ENCODE assay signal across 30 cellular contexts in the genomic region with DNA sequence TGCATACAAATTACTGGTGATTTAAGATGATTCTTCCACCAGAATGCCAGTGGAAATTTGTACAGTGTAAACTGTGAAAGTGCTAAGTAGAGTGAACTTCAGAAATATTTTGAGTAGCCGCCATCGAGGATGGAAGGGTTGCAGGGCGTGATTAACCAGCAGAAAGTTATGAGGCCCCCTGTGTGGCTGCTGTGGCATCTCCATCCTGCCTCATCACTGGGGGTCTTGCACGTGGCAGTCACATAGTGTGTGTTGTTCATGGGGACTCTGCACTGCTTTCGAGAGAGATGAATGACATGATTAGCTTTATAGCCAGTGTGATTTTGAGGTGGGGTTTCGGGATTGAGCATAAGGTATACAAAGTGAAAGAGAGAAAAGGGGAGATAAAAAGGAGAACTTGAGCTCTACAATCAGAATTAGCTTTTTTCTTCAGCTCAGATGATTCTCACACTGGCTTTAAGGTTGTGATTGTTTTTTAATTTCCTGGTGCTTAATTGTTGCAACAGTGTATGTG. TPM values are rescaled to one million over a fixed set of nuclear protein-coding genes. Genes with fewer than 3 reads are reported as not detected.
A peak's percentile ranks its signal among the peaks of the same experiment; 100 is the strongest.
DNase-seq lines count a peak whose midpoint lies in the region; ATAC-seq and TF ChIP-seq lines count a peak whose summit lies in the region.
"Had no signal": no experiment of that assay in that cellular context is flagged by ENCODE, and none has a peak within 500 bp of the region (broad histone marks: within the 10 kb centered on the region; RNA-seq: fewer than 3 reads in every experiment).

No MANE protein-coding gene starts in this region.

- peak overlapping the region in 1 of 2 experiments; percentile 21; a peak in 1 of 4 replicates for H4K8ac ChIP-seq in IMR-90 (ENCODE audit: low read depth in 2 of 2, low read length in 2 of 2)

- H2BK120ac ChIP-seq in IMR-90 (ENCODE audit: low read depth, low read length) = no peak overlapping the region

- H4K20me1 ChIP-seq in IMR-90 (ENCODE audit: insufficient read depth, low read length) (peaks cover 35% of the 10 kb centered on the region), mammary epithelial cell (ENCODE audit: insufficient read depth, low read length) (no peaks in the 10 kb centered on the region)

- dilution Hi-C loops in IMR-90 (cut with HindIII; ENCODE audit: low sequenced_read_pairs, unreplicated experiment) (no loop called here), mammary epithelial cell (cut with HindIII; ENCODE audit: low sequenced_read_pairs) (no loop called here)

- H2AK5ac ChIP-seq in IMR-90 (ENCODE audit: low read depth, low read length) = no peak overlapping the region

- no peak overlapping the region for H3K23ac ChIP-seq in IMR-90 (ENCODE audit: low read depth, low read length)

- WGBS in IMR-90 (ENCODE audit: extremely low coverage in 2 of 2, insufficient read length in 1 of 2), 2 experiments = 83% methylated on average over 1 of the region's 6 CpGs; no CpG with 5 or more reads in 1 of the 2 experiments
- WGBS in mammary epithelial cell (ENCODE audit: low coverage, missing lambda C conversion rate) = 97% methylated on average over 6 of the region's 6 CpGs

- H3K27ac Mint-ChIP-seq in activated naive CD8-positive, alpha-beta T cell = peak overlapping the region; percentile 75
- no peak overlapping the region for H3K27ac Mint-ChIP-seq in activated naive CD8-positive, alpha-beta T cell treated with anti-CD3 and anti-CD28 coated beads for 36 hours
- H3K27ac Mint-ChIP-seq in dendritic cell treated with granulocyte-macrophage colony-stimulating factor and Interleukin-4, amounts not matched to agents 40 ng/mL and 50 ng/mL, for 4 days = peak overlapping the region; percentile 39
- peak overlapping the region; percentile 66 for H3K27ac Mint-ChIP-seq in stimulated activated effector memory CD8-positive, alpha-beta T cell treated with anti-CD3 and anti-CD28 coated beads, Interleukin-12 subunit alpha, Interleukin-12 subunit beta, amount 100 ng/mL, for 72 hours
- H3K27ac Mint-ChIP-seq: activated CD4-positive, alpha-beta T cell treated with anti-CD3 and anti-CD28 coated beads, Interleukin-2, amount 10 ng/mL, durations not matched to agents 7 days and 5 days; T-helper 17 cell had no signal

- no peaks in the 10 kb centered on the region for H3K27me3 Mint-ChIP-seq in activated naive CD8-positive, alpha-beta T cell
- H3K27me3 Mint-ChIP-seq in activated naive CD8-positive, alpha-beta T cell treated with anti-CD3 and anti-CD28 coated beads for 36 hours = no peaks in the 10 kb centered on the region
- no peaks in the 10 kb centered on the region for H3K27me3 Mint-ChIP-seq in dendritic cell treated with granulocyte-macrophage colony-stimulating factor and Interleukin-4, amounts not matched to agents 40 ng/mL and 50 ng/mL, for 4 days
- H3K27me3 Mint-ChIP-seq: activated CD4-positive, alpha-beta T cell treated with anti-CD3 and anti-CD28 coated beads, Interleukin-2, amount 10 ng/mL, durations not matched to agents 7 days and 5 days; T-helper 17 cell had no signal

- H3K36me3 ChIP-seq in IMR-90 (ENCODE audit: control insufficient read depth, insufficient read depth, low read length) = peaks cover 9% of the 10 kb centered on the region
- H3K36me3 ChIP-seq in left lung = peaks cover 0 to 36% of the 10 kb centered on the region in 2 donors
- H3K36me3 ChIP-seq in mammary epithelial cell (ENCODE audit: insufficient read depth, low read length) = peaks cover 8% of the 10 kb centered on the region
- H3K36me3 ChIP-seq: thoracic aorta had no signal

- peaks cover 20 to 56% of the 10 kb centered on the region in 2 experiments for H3K79me1 ChIP-seq in IMR-90 (ENCODE audit: low read depth in 1 of 2, low read length in 2 of 2)

- POLR2A ChIA-PET in IMR-90 (lab: Charles Lee; ENCODE audit: unreplicated experiment) = no interaction called here

- H3K9me3 Mint-ChIP-seq in activated naive CD8-positive, alpha-beta T cell (ENCODE audit: low read depth) = no peaks in the 10 kb centered on the region
- peaks cover 2% of the 10 kb centered on the region for H3K9me3 Mint-ChIP-seq in activated naive CD8-positive, alpha-beta T cell treated with anti-CD3 and anti-CD28 coated beads for 36 hours
- no peaks in the 10 kb centered on the region for H3K9me3 Mint-ChIP-seq in dendritic cell treated with granulocyte-macrophage colony-stimulating factor and Interleukin-4, amounts not matched to agents 40 ng/mL and 50 ng/mL, for 4 days
- no peaks in the 10 kb centered on the region for H3K9me3 Mint-ChIP-seq in stimulated activated effector memory CD8-positive, alpha-beta T cell treated with anti-CD3 and anti-CD28 coated beads, Interleukin-12 subunit alpha, Interleukin-12 subunit beta, amount 100 ng/mL, for 72 hours
- H3K9me3 Mint-ChIP-seq: activated CD4-positive, alpha-beta T cell treated with anti-CD3 and anti-CD28 coated beads, Interleukin-2, amount 10 ng/mL, durations not matched to agents 7 days and 5 days had no signal

- H3K27ac ChIP-seq in IMR-90 (ENCODE audit: insufficient read depth, low read length) (no peak overlapping the region), left lung (no peak overlapping the region), mammary epithelial cell (ENCODE audit: insufficient read depth, low read depth, low read length) (no peak overlapping the region)
- H3K27ac ChIP-seq: body of pancreas, heart right ventricle, right atrium auricular region, spleen, thoracic aorta had no signal

- H3K4me3 Mint-ChIP-seq in activated naive CD8-positive, alpha-beta T cell = no peak overlapping the region
- H3K4me3 Mint-ChIP-seq in activated naive CD8-positive, alpha-beta T cell treated with anti-CD3 and anti-CD28 coated beads for 36 hours = no peak overlapping the region
- H3K4me3 Mint-ChIP-seq in dendritic cell treated with granulocyte-macrophage colony-stimulating factor and Interleukin-4, amounts not matched to agents 40 ng/mL and 50 ng/mL, for 4 days = no peak overlapping the region
- no peak overlapping the region for H3K4me3 Mint-ChIP-seq in stimulated activated effector memory CD8-positive, alpha-beta T cell treated with anti-CD3 and anti-CD28 coated beads, Interleukin-12 subunit alpha, Interleukin-12 subunit beta, amount 100 ng/mL, for 72 hours
- H3K4me3 Mint-ChIP-seq: activated CD4-positive, alpha-beta T cell treated with anti-CD3 and anti-CD28 coated beads, Interleukin-2, amount 10 ng/mL, durations not matched to agents 7 days and 5 days; T-helper 17 cell had no signal

- H3K9me3 ChIP-seq in IMR-90 (ENCODE audit: control insufficient read depth, insufficient read depth, low read length) = no peaks in the 10 kb centered on the region
- H3K9me3 ChIP-seq in left lung = no peaks in the 10 kb centered on the region
- no peaks in the 10 kb centered on the region for H3K9me3 ChIP-seq in mammary epithelial cell (replicated peaks; ENCODE audit: insufficient read depth, low read length)
- H3K9me3 ChIP-seq: right atrium auricular region, thoracic aorta had no signal

- no peak overlapping the region for H4K91ac ChIP-seq in IMR-90 (ENCODE audit: insufficient read depth, low read depth, low read length)

- H2AK9ac ChIP-seq in IMR-90 (replicated peaks; ENCODE audit: low read depth, low read length, poor library complexity) = no peak overlapping the region

- DNase-seq in activated naive CD8-positive, alpha-beta T cell treated with anti-CD3 and anti-CD28 coated beads for 36 hours = no peak
- DNase-seq in IMR-90 = no peak
- no peak for DNase-seq in stimulated activated effector memory CD8-positive, alpha-beta T cell treated with anti-CD3 and anti-CD28 coated beads, Interleukin-12 subunit alpha, Interleukin-12 subunit beta, amount 100 ng/mL, for 72 hours (ENCODE audit: low spot score in 2 of 2)
- no peak for DNase-seq in left lung
- DNase-seq in mammary epithelial cell = no peak
- DNase-seq: activated CD4-positive, alpha-beta T cell treated with anti-CD3 and anti-CD28 coated beads, Interleukin-2, amount 10 ng/mL, durations not matched to agents 7 days and 5 days; activated CD8-positive, alpha-beta memory T cell treated with anti-CD3 and anti-CD28 coated beads, Interleukin-2, amount 50 U/mL, for 4 hours; activated gamma-delta T cell; body of pancreas; C1 segment of cervical spinal cord; cerebellar nuclear complex; heart right ventricle; Karpas-422; mesendoderm; MV-4-11; NCI-H1694; NCI-H2171 treated with DMSO at 0.1 percent for 48 hours; NCI-H524; spleen; stimulated activated CD4-positive, alpha-beta T cell treated with anti-CD3 and anti-CD28 coated beads, Interleukin-2, amount 100 ng/mL, for 48 hours; stimulated activated naive CD4-positive, alpha-beta T cell; T-helper 17 cell had no signal

- no peak overlapping the region for H4K5ac ChIP-seq in IMR-90 (ENCODE audit: low read depth, low read length)

- ATAC-seq in IMR-90 (ENCODE audit: low read depth) = no peak
- ATAC-seq in stimulated activated effector memory CD8-positive, alpha-beta T cell treated with anti-CD3 and anti-CD28 coated beads, Interleukin-12 subunit alpha, Interleukin-12 subunit beta, amount 100 ng/mL, for 72 hours = no peak
- no peak for ATAC-seq in left lung
- no peak for ATAC-seq in GM18909 (IDR thresholded peaks at IDR 0.05; ENCODE audit: poor library complexity, unreplicated experiment)
- ATAC-seq: body of pancreas, heart right ventricle, T-helper 17 cell had no signal

- peaks cover 29% of the 10 kb centered on the region for H3K79me2 ChIP-seq in mammary epithelial cell (ENCODE audit: insufficient read depth, low read length)

- H3K56ac ChIP-seq in IMR-90 (ENCODE audit: extremely low read depth, insufficient read depth, low read length) = no peak overlapping the region

- H2BK20ac ChIP-seq in IMR-90 (ENCODE audit: low read depth, low read length) = no peak overlapping the region

- BruUV-seq in IMR-90 (replicated peaks; lab: Mats Ljungman, UMichigan) = no TSS peak
- no TSS peak for BruUV-seq in mammary epithelial cell (replicated peaks; lab: Mats Ljungman, UMichigan)

- 0 out of 2 replicates have a peak overlapping the region, but pooled peaks have one; percentile 16 for H3K4ac ChIP-seq in IMR-90 (ENCODE audit: low read depth, low read length)

- no peak overlapping the region for H2BK5ac ChIP-seq in IMR-90 (ENCODE audit: low read depth, low read length, poor library complexity, severe bottlenecking)

- no peak overlapping the region for H2AFZ ChIP-seq in IMR-90 (replicated peaks; ENCODE audit: low read length, poor library complexity)
- H2AFZ ChIP-seq in mammary epithelial cell (ENCODE audit: low read depth, low read length) = no peak overlapping the region

- H3K9ac ChIP-seq in IMR-90 (ENCODE audit: low read depth, low read length) = no peak overlapping the region
- H3K9ac ChIP-seq in mammary epithelial cell (ENCODE audit: insufficient read depth, low read length) = no peak overlapping the region

- peaks cover 5% of the 10 kb centered on the region for H3K36me3 Mint-ChIP-seq in activated naive CD8-positive, alpha-beta T cell
- peaks cover 23% of the 10 kb centered on the region for H3K36me3 Mint-ChIP-seq in activated naive CD8-positive, alpha-beta T cell treated with anti-CD3 and anti-CD28 coated beads for 36 hours
- peaks cover 46% of the 10 kb centered on the region for H3K36me3 Mint-ChIP-seq in dendritic cell treated with granulocyte-macrophage colony-stimulating factor and Interleukin-4, amounts not matched to agents 40 ng/mL and 50 ng/mL, for 4 days (ENCODE audit: low read depth)
- peaks cover 47% of the 10 kb centered on the region for H3K36me3 Mint-ChIP-seq in stimulated activated effector memory CD8-positive, alpha-beta T cell treated with anti-CD3 and anti-CD28 coated beads, Interleukin-12 subunit alpha, Interleukin-12 subunit beta, amount 100 ng/mL, for 72 hours

- TF ChIP-seq RAD21 in IMR-90 (IDR thresholded peaks at IDR 0.05; ENCODE audit: low read length) = no peak

- no peak for TF ChIP-seq CTCF in IMR-90 (conservative IDR thresholded peaks at IDR 0.05; ENCODE audit: low read depth, low read length)
- TF ChIP-seq CTCF in left lung (IDR thresholded peaks at IDR 0.05) = no peak
- no peak for TF ChIP-seq CTCF in mammary epithelial cell (conservative IDR thresholded peaks at IDR 0.05 in 1 of 2, IDR thresholded peaks at IDR 0.05 in 1 of 2; ENCODE audit: extremely low read depth in 1 of 2, insufficient read depth in 1 of 2, low read depth in 1 of 2, low read length in 2 of 2)

- H3K14ac ChIP-seq in IMR-90 (replicated peaks; ENCODE audit: low read depth, low read length) = no peak overlapping the region

- H2BK15ac ChIP-seq in IMR-90 (ENCODE audit: low read depth, low read length) = no peak overlapping the region

- H3K27me3 ChIP-seq in IMR-90 (ENCODE audit: control insufficient read depth, insufficient read depth, low read length) = no peaks in the 10 kb centered on the region
- no peaks in the 10 kb centered on the region for H3K27me3 ChIP-seq in left lung
- no peaks in the 10 kb centered on the region for H3K27me3 ChIP-seq in mammary epithelial cell (ENCODE audit: insufficient read depth, low read length)
- H3K27me3 ChIP-seq: body of pancreas, heart right ventricle, right atrium auricular region, spleen had no signal

- H3K4me1 ChIP-seq in IMR-90 (ENCODE audit: control insufficient read depth, insufficient read depth, low read length) = peaks cover 4% of the 10 kb centered on the region
- H3K4me1 ChIP-seq in left lung = peaks cover 0 to 12% of the 10 kb centered on the region in 2 donors
- H3K4me1 ChIP-seq in mammary epithelial cell (ENCODE audit: insufficient read depth, low read length) = no peaks in the 10 kb centered on the region
- H3K4me1 ChIP-seq: body of pancreas had no signal

- intact Hi-C loops in IMR-90 (cut with micrococcal nuclease) (no loop called here), left lung (cut with DNase I) (no loop called here), mammary epithelial cell (cut with micrococcal nuclease) (no loop called here)
- intact Hi-C loops in dendritic cell treated with granulocyte-macrophage colony-stimulating factor and Interleukin-4, amounts not matched to agents 40 ng/mL and 50 ng/mL, for 4 days (cut with micrococcal nuclease) = no loop called here

- no peak for TF ChIP-seq POLR2A in IMR-90 (IDR thresholded peaks at IDR 0.05; ENCODE audit: low read depth, low read length)

- no peak overlapping the region for H3K4me2 ChIP-seq in IMR-90 (ENCODE audit: low read depth, low read length)
- H3K4me2 ChIP-seq in mammary epithelial cell (ENCODE audit: insufficient read depth, low read depth, low read length) = no peak overlapping the region

- CTCF ChIA-PET in IMR-90 (lab: Yijun Ruan, JAX) = no interaction called here
- CTCF ChIA-PET in mammary epithelial cell (lab: Charles Lee; ENCODE audit: low non-redundant PET) = no interaction called here

- H3K4me3 ChIP-seq in IMR-90 (ENCODE audit: insufficient read depth, low read depth, low read length) (no peak overlapping the region), left lung (no peak overlapping the region), mammary epithelial cell (replicated peaks in 1 of 3; ENCODE audit: insufficient read depth in 1 of 3, low read depth in 2 of 3, low read length in 3 of 3) (no peak overlapping the region)
- H3K4me3 ChIP-seq: body of pancreas, heart right ventricle, right atrium auricular region, spleen, thoracic aorta had no signal

- in situ Hi-C loops in IMR-90 (cut with MboI; ENCODE audit: low sequenced_read_pairs) = no loop called here
- in situ Hi-C loops in mammary epithelial cell (cut with MboI; ENCODE audit: low sequenced_read_pairs in 2 of 2) = no loop called here

- peaks cover 5% of the 10 kb centered on the region for H3K9me1 ChIP-seq in IMR-90 (ENCODE audit: insufficient read depth, low read length)

- H3K4me1 Mint-ChIP-seq in activated naive CD8-positive, alpha-beta T cell (ENCODE audit: low read depth) = peaks cover 17% of the 10 kb centered on the region
- peaks cover 8% of the 10 kb centered on the region for H3K4me1 Mint-ChIP-seq in activated naive CD8-positive, alpha-beta T cell treated with anti-CD3 and anti-CD28 coated beads for 36 hours
- H3K4me1 Mint-ChIP-seq in dendritic cell treated with granulocyte-macrophage colony-stimulating factor and Interleukin-4, amounts not matched to agents 40 ng/mL and 50 ng/mL, for 4 days (ENCODE audit: low read depth) = peaks cover 7% of the 10 kb centered on the region
- peaks cover 13% of the 10 kb centered on the region for H3K4me1 Mint-ChIP-seq in stimulated activated effector memory CD8-positive, alpha-beta T cell treated with anti-CD3 and anti-CD28 coated beads, Interleukin-12 subunit alpha, Interleukin-12 subunit beta, amount 100 ng/mL, for 72 hours

- no peak overlapping the region for H3K18ac ChIP-seq in IMR-90 (ENCODE audit: low read depth, low read length)

RNA-seq across cellular contexts. Expression of a gene that starts 26.4 kb away (rescaled TPM):
- 10 to 100 TPM; 48.4 to 56.6 TPM for total RNA-seq in activated naive CD8-positive, alpha-beta T cell treated with anti-CD3 and anti-CD28 coated beads for 36 hours
- 150 TPM in 2 replicates for total RNA-seq in IMR-90 (2012; rRNA removed)
- 48.5 and 55.4 TPM in 2 replicates for polyA plus RNA-seq in IMR-90 (2012; rRNA removed)
- 19.9 and 24.2 TPM in 2 replicates for polyA plus RNA-seq in IMR-90 (2012; cell fraction: cytosol; rRNA removed)
- 7.4 and 32.8 TPM in 2 replicates for polyA plus RNA-seq in IMR-90 (2012; cell fraction: nucleus; rRNA removed; ENCODE audit: low replicate concordance)
- total RNA-seq in left lung = 10 to 100 TPM; 47.4 to 53.9 TPM
- 10 to 100 TPM; 18.0 to 31.8 TPM for total RNA-seq in mammary epithelial cell
- polyA plus RNA-seq in mammary epithelial cell = 12.8 TPM
- polyA minus RNA-seq in mammary epithelial cell = 30.0 TPM

RNA-seq across cellular contexts. Expression of a gene that starts 26.6 kb away (rescaled TPM):
- total RNA-seq in activated naive CD8-positive, alpha-beta T cell treated with anti-CD3 and anti-CD28 coated beads for 36 hours = under 1 TPM; 0.10 to 0.29 TPM
- total RNA-seq in IMR-90 (2012; rRNA removed) = not detected in 2 replicates
- not detected in 2 replicates for polyA plus RNA-seq in IMR-90 (2012; rRNA removed)
- not detected in 2 replicates for polyA plus RNA-seq in IMR-90 (2012; cell fraction: cytosol; rRNA removed)
- 0.04 TPM in 1 of 2 replicates, not detected in the other for polyA plus RNA-seq in IMR-90 (2012; cell fraction: nucleus; rRNA removed; ENCODE audit: low replicate concordance)
- total RNA-seq in left lung = not detected
- under 1 TPM; under 0.01 to 0.16 TPM for total RNA-seq in mammary epithelial cell
- 0.20 TPM for polyA plus RNA-seq in mammary epithelial cell
- polyA minus RNA-seq in mammary epithelial cell = not detected
- total RNA-seq: body of pancreas, epithelial cell of proximal tubule, omental fat pad, SK-MEL-5, thoracic aorta had no signal
- polyA plus RNA-seq: spleen had no signal
